Comparison of ENCODE assay signal across 11 cellular contexts in genomic region chr14:38089123-38089522, GRCh38.
DNase-seq lines count a peak whose midpoint lies in the region; ATAC-seq, FAIRE-seq and TF ChIP-seq lines count a peak whose summit lies in the region.
"Had no signal": no experiment of that assay in that cellular context is flagged by ENCODE, and none has a peak within 500 bp of the region (broad histone marks: within the 10 kb centered on the region; RNA-seq: fewer than 3 reads in every experiment).

No MANE protein-coding gene starts in this region.

- no peaks in the 10 kb centered on the region for H3K27me3 Mint-ChIP-seq in CD8-positive, alpha-beta memory T cell
- no peaks in the 10 kb centered on the region for H3K27me3 Mint-ChIP-seq in activated CD8-positive, alpha-beta T cell treated with anti-CD3 and anti-CD28 coated beads, Interleukin-2, amount 10 ng/mL, durations not matched to agents 7 days and 5 days (ENCODE audit: low read depth)
- H3K27me3 Mint-ChIP-seq in activated CD4-positive, alpha-beta T cell treated with anti-CD3 and anti-CD28 coated beads for 36 hours: no peaks in the 10 kb centered on the region

- POLR2A ChIA-PET in CD8-positive, alpha-beta memory T cell (lab: Charles Lee): no interaction called here
- POLR2A ChIA-PET in activated CD8-positive, alpha-beta T cell treated with anti-CD3 and anti-CD28 coated beads, Interleukin-2, amount 10 ng/mL, durations not matched to agents 7 days and 5 days (lab: Charles Lee): no interaction called here
- POLR2A ChIA-PET in activated CD4-positive, alpha-beta T cell treated with anti-CD3 and anti-CD28 coated beads for 36 hours (lab: Charles Lee): no interaction called here

- FAIRE-seq in A204.1 (lab: Jason Lieb, UNC): peak; percentile 3
- no peak for FAIRE-seq in H54 (lab: Jason Lieb, UNC)

- intact Hi-C loops in right lobe of liver (cut with DNase I): no loop called here
- intact Hi-C loops in activated CD4-positive, alpha-beta T cell treated with anti-CD3 and anti-CD28 coated beads for 36 hours (cut with DNase I, micrococcal nuclease): no loop called here

- H3K27ac ChIP-seq in CD8-positive, alpha-beta memory T cell (ENCODE audit: low read depth, low read length): no peak overlapping the region
- no peak overlapping the region for H3K27ac ChIP-seq in right lobe of liver

- peak overlapping the region; percentile 67 to 94 (median 88) for H3K27ac Mint-ChIP-seq in CD8-positive, alpha-beta memory T cell
- peak overlapping the region; percentile 60 for H3K27ac Mint-ChIP-seq in activated CD8-positive, alpha-beta T cell treated with anti-CD3 and anti-CD28 coated beads, Interleukin-2, amount 10 ng/mL, durations not matched to agents 7 days and 5 days
- no peak overlapping the region for H3K27ac Mint-ChIP-seq in activated CD4-positive, alpha-beta T cell treated with anti-CD3 and anti-CD28 coated beads for 36 hours

- peaks cover 1 to 26% (median 5%) of the 10 kb centered on the region in 3 donors for H3K36me3 Mint-ChIP-seq in CD8-positive, alpha-beta memory T cell
- peaks cover 15% of the 10 kb centered on the region for H3K36me3 Mint-ChIP-seq in activated CD8-positive, alpha-beta T cell treated with anti-CD3 and anti-CD28 coated beads, Interleukin-2, amount 10 ng/mL, durations not matched to agents 7 days and 5 days (ENCODE audit: low read depth)
- peaks cover 4% of the 10 kb centered on the region for H3K36me3 Mint-ChIP-seq in activated CD4-positive, alpha-beta T cell treated with anti-CD3 and anti-CD28 coated beads for 36 hours (ENCODE audit: low read depth)

- H3K4me3 Mint-ChIP-seq in CD8-positive, alpha-beta memory T cell: peak overlapping the region; percentile 76 to 91 (median 81)
- peak overlapping the region; percentile 59 for H3K4me3 Mint-ChIP-seq in activated CD8-positive, alpha-beta T cell treated with anti-CD3 and anti-CD28 coated beads, Interleukin-2, amount 10 ng/mL, durations not matched to agents 7 days and 5 days
- H3K4me3 Mint-ChIP-seq in activated CD4-positive, alpha-beta T cell treated with anti-CD3 and anti-CD28 coated beads for 36 hours: no peak overlapping the region

- H3K36me3 ChIP-seq in CD8-positive, alpha-beta memory T cell (ENCODE audit: insufficient read depth, low read length): no peaks in the 10 kb centered on the region
- no peaks in the 10 kb centered on the region for H3K36me3 ChIP-seq in right lobe of liver

- peaks cover 26 to 29% (median 27%) of the 10 kb centered on the region in 3 donors for H3K4me1 Mint-ChIP-seq in CD8-positive, alpha-beta memory T cell
- peaks cover 15% of the 10 kb centered on the region for H3K4me1 Mint-ChIP-seq in activated CD8-positive, alpha-beta T cell treated with anti-CD3 and anti-CD28 coated beads, Interleukin-2, amount 10 ng/mL, durations not matched to agents 7 days and 5 days (ENCODE audit: low read depth)
- no peaks in the 10 kb centered on the region for H3K4me1 Mint-ChIP-seq in activated CD4-positive, alpha-beta T cell treated with anti-CD3 and anti-CD28 coated beads for 36 hours

- peaks cover 16 to 21% (median 19%) of the 10 kb centered on the region in 5 donors for H3K9me3 Mint-ChIP-seq in CD8-positive, alpha-beta memory T cell
- peaks cover 20% of the 10 kb centered on the region for H3K9me3 Mint-ChIP-seq in activated CD8-positive, alpha-beta T cell treated with anti-CD3 and anti-CD28 coated beads, Interleukin-2, amount 10 ng/mL, durations not matched to agents 7 days and 5 days (ENCODE audit: insufficient read depth)
- H3K9me3 Mint-ChIP-seq in activated CD4-positive, alpha-beta T cell treated with anti-CD3 and anti-CD28 coated beads for 36 hours (ENCODE audit: low read depth): peaks cover 16% of the 10 kb centered on the region

- TF ChIP-seq CTCF in right lobe of liver (IDR thresholded peaks at IDR 0.05): no peak

- CTCF ChIA-PET in CD8-positive, alpha-beta memory T cell (lab: Charles Lee): no interaction called here
- CTCF ChIA-PET in activated CD8-positive, alpha-beta T cell treated with anti-CD3 and anti-CD28 coated beads, Interleukin-2, amount 10 ng/mL, durations not matched to agents 7 days and 5 days (lab: Charles Lee): no interaction called here
- CTCF ChIA-PET in activated CD4-positive, alpha-beta T cell treated with anti-CD3 and anti-CD28 coated beads for 36 hours (lab: Charles Lee): no interaction called here

- TF ChIP-seq POLR2A in right lobe of liver (IDR thresholded peaks at IDR 0.05): no peak
- no peak for TF ChIP-seq POLR2A in H54 (IDR thresholded peaks at IDR 0.05; ENCODE audit: low read depth, low read length)

- no peaks in the 10 kb centered on the region for H3K27me3 ChIP-seq in CD8-positive, alpha-beta memory T cell (ENCODE audit: insufficient read depth, low read length, poor library complexity, severe bottlenecking)
- no peaks in the 10 kb centered on the region for H3K27me3 ChIP-seq in right lobe of liver

- no peak for ATAC-seq in activated CD8-positive, alpha-beta T cell treated with anti-CD3 and anti-CD28 coated beads, Interleukin-2, amount 10 ng/mL, durations not matched to agents 7 days and 5 days
- peak in 3 of 4 donors; percentile 46 to 72 (median 59) for ATAC-seq in right lobe of liver
- ATAC-seq in activated CD4-positive, alpha-beta T cell treated with anti-CD3 and anti-CD28 coated beads for 36 hours: no peak

- no peaks in the 10 kb centered on the region for H3K9me3 ChIP-seq in CD8-positive, alpha-beta memory T cell (ENCODE audit: low read length)
- no peaks in the 10 kb centered on the region for H3K9me3 ChIP-seq in right lobe of liver

- peak overlapping the region; percentile 53 for H3K4me3 ChIP-seq in CD8-positive, alpha-beta memory T cell (ENCODE audit: low read length)
- peak overlapping the region; percentile 18 to 38 (median 23) for H3K4me3 ChIP-seq in right lobe of liver

- DNase-seq in CD8-positive, alpha-beta memory T cell: no peak
- no peak for DNase-seq in activated CD8-positive, alpha-beta T cell treated with anti-CD3 and anti-CD28 coated beads, Interleukin-2, amount 10 ng/mL, durations not matched to agents 7 days and 5 days
- DNase-seq in right lobe of liver (no peak), COR-L47 (lab: John Stamatoyannopoulos, UW) (no peak), H54 (ENCODE audit: insufficient read length, low spot score) (no peak)
- DNase-seq in activated CD4-positive, alpha-beta T cell treated with anti-CD3 and anti-CD28 coated beads for 48 hours: no peak
- no peak for DNase-seq in activated CD4-positive, alpha-beta T cell treated with anti-CD3 and anti-CD28 coated beads for 36 hours
- DNase-seq: aorta; NCI-H446; stimulated activated CD4-positive, alpha-beta T cell treated with anti-CD3 and anti-CD28 coated beads, Interleukin-2, amount 100 ng/mL, for 48 hours had no signal

- peaks cover 21% of the 10 kb centered on the region for H3K4me1 ChIP-seq in CD8-positive, alpha-beta memory T cell (ENCODE audit: insufficient read depth, low read length)
- no peaks in the 10 kb centered on the region for H3K4me1 ChIP-seq in right lobe of liver

- WGBS in right lobe of liver (ENCODE audit: insufficient coverage, low coverage, low lambda C conversion rate, missing lambda C conversion rate): 23% methylated on average over 3 of the region's 3 CpGs

Comparison
In these comparisons a context has a peak if more than half of its experiments do, and no peak if none do; other contexts are left out.
1. ATAC-seq: peak in right lobe of liver (3 of 4); none in activated CD8-positive, alpha-beta T cell treated with anti-CD3 and anti-CD28 coated beads, Interleukin-2, amount 10 ng/mL, durations not matched to agents 7 days and 5 days (single experiment) and activated CD4-positive, alpha-beta T cell treated with anti-CD3 and anti-CD28 coated beads for 36 hours (single experiment).